In the genomic region with DNA sequence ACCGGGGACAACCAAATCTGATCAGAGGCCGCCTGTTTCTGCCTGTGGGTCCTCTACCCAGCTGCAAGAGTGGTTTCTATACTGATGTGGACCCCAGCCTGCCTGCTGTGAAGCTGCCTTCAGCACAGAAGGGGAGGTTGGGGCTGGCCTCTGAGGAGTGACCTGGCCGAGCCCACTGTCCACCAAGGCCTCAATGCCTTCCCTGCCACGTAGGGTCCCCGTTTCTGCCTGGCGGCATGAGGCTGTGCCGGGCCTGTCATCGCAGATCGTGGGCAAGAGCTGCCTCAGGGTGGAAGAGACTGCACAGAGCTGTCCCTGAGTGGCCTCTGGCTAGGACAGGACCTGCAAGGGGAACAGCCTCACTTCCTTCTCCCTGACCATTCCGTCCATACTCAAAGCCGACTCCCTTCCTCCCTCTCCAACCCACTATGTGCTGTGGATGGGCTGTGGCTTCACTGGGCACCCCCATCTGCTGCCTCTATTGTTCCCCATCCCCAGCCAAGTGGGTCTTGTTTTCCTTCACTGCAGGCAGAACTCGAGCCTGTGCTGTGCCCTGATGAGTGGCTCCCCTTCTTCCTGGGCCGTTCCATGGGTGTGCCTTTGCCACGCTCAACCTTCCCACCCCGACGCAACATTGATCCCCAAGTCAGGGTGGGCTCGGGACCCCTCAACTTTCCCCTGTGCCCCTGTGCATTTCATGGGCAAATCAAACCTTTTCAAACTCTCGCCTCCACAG, we compare ENCODE assay signal across 18 cellular contexts.
"Had no signal": no experiment of that assay in that cellular context is flagged by ENCODE, and none has a peak within 500 bp of the region (broad histone marks: within the 10 kb centered on the region; RNA-seq: fewer than 3 reads in every experiment).

No MANE protein-coding gene starts in this region.

- H3K36me3 ChIP-seq: right lobe of liver, stomach had no signal

- ATAC-seq: activated naive CD4-positive, alpha-beta T cell treated with anti-CD3 and anti-CD28 coated beads, Interleukin-2, amount 50 U/mL, for 72 hours; activated T-cell treated with anti-CD3 and anti-CD28 coated beads, Interleukin-2, amount 50 U/mL, for 4 hours; foreskin keratinocyte; left ventricle myocardium superior; natural killer cell; psoas muscle had no signal

- H3K27ac ChIP-seq: foreskin keratinocyte, psoas muscle, right lobe of liver, stomach, testis had no signal

- DNase-seq: activated CD4-positive, alpha-beta T cell treated with anti-CD3 and anti-CD28 coated beads, Interleukin-2, amount 50 U/mL, for 1 hour; activated CD4-positive, CD25-positive, alpha-beta regulatory T cell; activated gamma-delta T cell; activated T-cell treated with anti-CD3 and anti-CD28 coated beads, Interleukin-2, amount 50 U/mL, for 4 hours; amniotic stem cell; foreskin keratinocyte; glutamatergic neuron; left ventricle myocardium superior; mesenchymal stem cell; natural killer cell; occipital lobe; psoas muscle; right lobe of liver; stomach; testis had no signal

- H3K4me3 Mint-ChIP-seq: activated T-cell treated with anti-CD3 and anti-CD28 coated beads, Interleukin-2, amount 50 U/mL, for 4 hours; natural killer cell; T-helper 2 cell treated with Interferon-gamma antibody and Interleukin-4, amounts not matched to agents 5 μg/mL and 100 μg/mL, for 36 hours had no signal

- H3K9me3 ChIP-seq: right lobe of liver, testis had no signal

- H3K4me3 ChIP-seq: psoas muscle, right lobe of liver, smooth muscle cell, stomach, testis had no signal

- H3K4me1 ChIP-seq: foreskin keratinocyte, psoas muscle, right lobe of liver, testis had no signal

- H3K27ac Mint-ChIP-seq: activated naive CD4-positive, alpha-beta T cell treated with anti-CD3 and anti-CD28 coated beads, Interleukin-2, amount 50 U/mL, for 72 hours; natural killer cell; T-helper 2 cell treated with Interferon-gamma antibody and Interleukin-4, amounts not matched to agents 5 μg/mL and 100 μg/mL, for 36 hours had no signal

- H3K27me3 ChIP-seq: right lobe of liver, testis had no signal
